ENCODE assay signal across 20 cellular contexts in genomic region chr20:59624401-59624800, GRCh38. TPM values are rescaled to one million over a fixed set of nuclear protein-coding genes. Genes with fewer than 3 reads are reported as not detected.
DNase-seq lines count a peak whose midpoint lies in the region; ATAC-seq and TF ChIP-seq lines count a peak whose summit lies in the region.
"Had no signal": no experiment of that assay in that cellular context is flagged by ENCODE, and none has a peak within 500 bp of the region (broad histone marks: within the 10 kb centered on the region; RNA-seq: fewer than 3 reads in every experiment).

No MANE protein-coding gene starts in this region.

- H2BK120ac ChIP-seq in neuronal stem cell (ENCODE audit: low read depth, low read length): no peak overlapping the region

- H3K4me1 Mint-ChIP-seq in activated T-cell treated with anti-CD3 and anti-CD28 coated beads, Interleukin-2, amount 50 U/mL, for 72 hours (ENCODE audit: low read depth): no peaks in the 10 kb centered on the region
- H3K4me1 Mint-ChIP-seq: CD4-positive, CD25-positive, alpha-beta regulatory T cell had no signal

- no peak overlapping the region for H2BK5ac ChIP-seq in neuronal stem cell (ENCODE audit: low read length)

- no peaks in the 10 kb centered on the region for H3K9me3 ChIP-seq in RWPE2 (ENCODE audit: severe bottlenecking)
- peaks cover 0 to 28% of the 10 kb centered on the region in 2 donors for H3K9me3 ChIP-seq in neuronal stem cell (replicated peaks in 1 of 2; ENCODE audit: control insufficient read depth in 2 of 2, insufficient read depth in 1 of 2, low read depth in 1 of 2, low read length in 2 of 2)
- H3K9me3 ChIP-seq: A549, HAP-1 had no signal

- no peak overlapping the region for H2AFZ ChIP-seq in neuronal stem cell (ENCODE audit: low read length)

- no peak overlapping the region for H3K14ac ChIP-seq in neuronal stem cell (ENCODE audit: low read length)

- no peak overlapping the region for H3K4me2 ChIP-seq in neuronal stem cell (ENCODE audit: insufficient read depth, low read length, poor library complexity, severe bottlenecking)
- H3K4me2 ChIP-seq: A549 had no signal

- no peak overlapping the region for H2BK12ac ChIP-seq in neuronal stem cell (ENCODE audit: low read length)

- no peak overlapping the region for H2AK5ac ChIP-seq in neuronal stem cell (ENCODE audit: low read depth, low read length)

- H2BK15ac ChIP-seq in neuronal stem cell (ENCODE audit: low read length): no peak overlapping the region

- H3K4ac ChIP-seq in neuronal stem cell (ENCODE audit: low read length): no peak overlapping the region

- H3K9me3 Mint-ChIP-seq in activated T-cell treated with anti-CD3 and anti-CD28 coated beads, Interleukin-2, amount 50 U/mL, for 72 hours: no peaks in the 10 kb centered on the region
- H3K9me3 Mint-ChIP-seq: CD8-positive, alpha-beta T cell had no signal

- H3K9ac ChIP-seq in neuronal stem cell (ENCODE audit: low read depth, low read length, poor library complexity): no peak overlapping the region

- H3K79me1 ChIP-seq in neuronal stem cell (ENCODE audit: low read depth, low read length): no peaks in the 10 kb centered on the region

- no peak for ATAC-seq in RWPE2 (ENCODE audit: low read depth)
- no peak for ATAC-seq in activated T-cell treated with anti-CD3 and anti-CD28 coated beads, Interleukin-2, amount 50 U/mL, for 72 hours (replicated peaks in 1 of 2)
- ATAC-seq: A549; CD8-positive, alpha-beta T cell had no signal

- H3K4me3 ChIP-seq in RWPE2 (ENCODE audit: severe bottlenecking) (no peak overlapping the region), neuronal stem cell (ENCODE audit: low read length in 2 of 2) (no peak overlapping the region)
- H3K4me3 ChIP-seq: A549, HAP-1 had no signal

- H4K91ac ChIP-seq in neuronal stem cell (ENCODE audit: low read depth, low read length, poor library complexity): no peak overlapping the region

- no peaks in the 10 kb centered on the region for H3K36me3 Mint-ChIP-seq in activated T-cell treated with anti-CD3 and anti-CD28 coated beads, Interleukin-2, amount 50 U/mL, for 72 hours (ENCODE audit: insufficient read depth in 2 of 2)
- H3K36me3 Mint-ChIP-seq: CD4-positive, CD25-positive, alpha-beta regulatory T cell; CD8-positive, alpha-beta T cell had no signal

- no CpG with 5 or more reads among the region's 6 CpGs for WGBS in neuronal stem cell (ENCODE audit: extremely low coverage in 2 of 2, insufficient read length in 2 of 2, insufficient replicate concordance in 1 of 2), 2 donors

- H3K36me3 ChIP-seq in RWPE2 (ENCODE audit: low read depth): no peaks in the 10 kb centered on the region
- no peaks in the 10 kb centered on the region for H3K36me3 ChIP-seq in neuronal stem cell (replicated peaks in 1 of 2; ENCODE audit: control insufficient read depth in 2 of 2, insufficient read depth in 2 of 2, low read length in 2 of 2)
- H3K36me3 ChIP-seq: HAP-1 had no signal

- H3K4me3 Mint-ChIP-seq in activated T-cell treated with anti-CD3 and anti-CD28 coated beads, Interleukin-2, amount 50 U/mL, for 72 hours: no peak overlapping the region
- H3K4me3 Mint-ChIP-seq: CD4-positive, CD25-positive, alpha-beta regulatory T cell; CD8-positive, alpha-beta T cell; HFFc6 had no signal

- DNase-seq in RWPE2 (ENCODE audit: low spot score) (peak; percentile 69), neuronal stem cell (ENCODE audit: low spot score) (no peak), HK-2 (ENCODE audit: unreplicated experiment) (no peak), KBM-7 (no peak)
- DNase-seq in activated T-cell treated with anti-CD3 and anti-CD28 coated beads, Interleukin-2, amount 50 U/mL, for 72 hours: no peak
- DNase-seq in activated naive CD4-positive, alpha-beta T cell treated with anti-CD3 and anti-CD28 coated beads, Interleukin-2, amount 50 U/mL, for 16 hours: no peak
- DNase-seq: 8988T; ACHN; Caco-2; CD4-positive, CD25-positive, alpha-beta regulatory T cell; CD8-positive, alpha-beta T cell; DMS153; DND-41; GOT3; HFFc6 had no signal

- H3K23ac ChIP-seq in neuronal stem cell (ENCODE audit: low read depth, low read length, poor library complexity): peak overlapping the region; percentile 34

- H3K27me3 Mint-ChIP-seq in activated T-cell treated with anti-CD3 and anti-CD28 coated beads, Interleukin-2, amount 50 U/mL, for 72 hours (ENCODE audit: low read depth): peaks cover 11% of the 10 kb centered on the region
- H3K27me3 Mint-ChIP-seq: CD4-positive, CD25-positive, alpha-beta regulatory T cell had no signal

- H3K27ac ChIP-seq in RWPE2 (ENCODE audit: poor library complexity, severe bottlenecking) (no peak overlapping the region), cingulate gyrus (ENCODE audit: low read depth, low read length) (peak overlapping the region; percentile 55), neuronal stem cell (replicated peaks; ENCODE audit: low read length) (no peak overlapping the region)
- H3K27ac ChIP-seq: A549, C4-2B had no signal

- no peak overlapping the region for H4K8ac ChIP-seq in neuronal stem cell (ENCODE audit: low read depth, low read length)

- H3K27me3 ChIP-seq in RWPE2 (ENCODE audit: insufficient read depth, poor library complexity, severe bottlenecking) (peaks cover 83% of the 10 kb centered on the region), neuronal stem cell (ENCODE audit: control insufficient read depth in 3 of 3, insufficient read depth in 3 of 3, low read depth in 1 of 3, low read length in 3 of 3) (peaks cover 0 to 5% (median 2%) of the 10 kb centered on the region in 3 experiments)

- H3K27ac Mint-ChIP-seq in activated T-cell treated with anti-CD3 and anti-CD28 coated beads, Interleukin-2, amount 50 U/mL, for 72 hours: no peak overlapping the region
- H3K27ac Mint-ChIP-seq: CD4-positive, CD25-positive, alpha-beta regulatory T cell; CD8-positive, alpha-beta T cell; HFFc6 had no signal

- TF ChIP-seq CTCF in RWPE2 (IDR thresholded peaks at IDR 0.05; ENCODE audit: poor library complexity, severe bottlenecking): no peak

- in situ Hi-C loops in KBM-7 (cut with MboI; ENCODE audit: low pct_unique_long_range_greater_than_20kb, low sequenced_read_pairs): no loop called here

- no peaks in the 10 kb centered on the region for H3K4me1 ChIP-seq in RWPE2 (ENCODE audit: insufficient read depth, poor library complexity, severe bottlenecking)
- H3K4me1 ChIP-seq in neuronal stem cell (ENCODE audit: control insufficient read depth in 2 of 2, insufficient read depth in 1 of 2, low read depth in 1 of 2, low read length in 2 of 2): no peaks in the 10 kb centered on the region
- H3K4me1 ChIP-seq: A549, Caco-2, HAP-1 had no signal

- H3K18ac ChIP-seq in neuronal stem cell (ENCODE audit: low read length): no peak overlapping the region

RNA-seq across cellular contexts. Expression of gene PHACTR3, which starts 20.1 kb away (rescaled TPM):
- 0.28 TPM for polyA plus RNA-seq in neuronal stem cell (2013, experiment 1 of 2)
- polyA plus RNA-seq in neuronal stem cell (2013, experiment 2 of 2): 0.22 TPM
- total RNA-seq in activated T-cell treated with anti-CD3 and anti-CD28 coated beads, Interleukin-2, amount 50 U/mL, for 72 hours: not detected
- total RNA-seq: CD4-positive, CD25-positive, alpha-beta regulatory T cell; CD8-positive, alpha-beta T cell; HFFc6 had no signal
- polyA plus RNA-seq: A549; BJ; CD4-positive, CD25-positive, alpha-beta regulatory T cell had no signal
